ENCODE assay signal across 17 cellular contexts in the genomic region with DNA sequence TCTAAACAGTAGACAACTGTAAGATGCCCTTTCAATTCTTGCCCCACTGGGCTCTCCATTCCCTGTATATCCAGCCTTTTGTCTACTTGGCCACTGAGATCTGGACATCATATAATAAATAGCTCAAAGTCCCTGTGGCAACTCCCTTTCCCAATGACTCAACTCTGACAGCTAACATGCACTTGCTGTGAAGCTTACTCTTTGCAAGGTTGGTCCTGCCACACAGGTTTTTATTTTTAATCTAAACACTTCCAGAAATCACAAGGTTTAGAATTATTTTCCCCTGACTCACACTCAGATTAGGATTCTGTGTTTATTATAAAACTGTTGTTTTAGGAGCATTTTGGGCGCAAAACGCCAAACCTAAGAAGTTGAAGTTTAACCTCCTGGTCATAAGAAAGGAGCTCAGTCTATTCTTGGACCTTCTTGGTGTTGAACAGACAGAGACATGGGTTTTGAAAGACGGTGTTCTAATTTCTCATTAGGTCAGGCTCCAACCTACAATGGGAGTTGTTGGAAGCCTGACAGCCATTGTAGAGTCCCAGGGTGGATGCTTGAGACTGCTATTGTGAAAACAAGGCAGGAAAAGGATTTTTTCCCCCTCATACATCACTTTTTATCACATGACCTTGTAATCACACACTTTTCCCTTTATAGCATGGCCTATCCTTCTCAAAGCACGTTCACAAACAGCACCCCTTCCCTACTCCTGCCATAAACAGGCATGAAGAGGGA.
DNase-seq lines count a peak whose midpoint lies in the region; ATAC-seq and TF ChIP-seq lines count a peak whose summit lies in the region.
"Had no signal": no experiment of that assay in that cellular context is flagged by ENCODE, and none has a peak within 500 bp of the region (broad histone marks: within the 10 kb centered on the region; RNA-seq: fewer than 3 reads in every experiment).

No MANE protein-coding gene starts in this region.

- intact Hi-C loops in sciatic nerve (cut with DNase I) = loop anchor here (10.0 kb wide), 1 partner anchor 111 kb away; no protein-coding TSS in a partner anchor

- no peaks in the 10 kb centered on the region for H3K27me3 ChIP-seq in AG04450 (ENCODE audit: control insufficient read depth, insufficient read depth, low read length)

- H3K4me3 ChIP-seq in AG04450 (ENCODE audit: low read depth, low read length) (no peak overlapping the region), choroid plexus epithelial cell (ENCODE audit: low read depth, low read length) (no peak overlapping the region)

- DNase-seq in AG04450 (ENCODE audit: low read depth, low spot score) (peak; percentile 11), HT1080 (ENCODE audit: low read depth) (peak; percentile 56), choroid plexus epithelial cell (ENCODE audit: low read depth) (peak; percentile 23), kidney glomerular epithelial cell (lab: John Stamatoyannopoulos, UW) (peak; percentile 31), anterior cingulate cortex (lab: John Stamatoyannopoulos, UW) (no peak), sciatic nerve (ENCODE audit: low spot score) (no peak), left lobe of liver (ENCODE audit: low spot score) (no peak)
- DNase-seq in activated effector memory CD4-positive, alpha-beta T cell treated with Interleukin-2 at 50 U/mL for 16 hours = no peak
- DNase-seq: activated CD4-positive, alpha-beta memory T cell treated with anti-CD3 and anti-CD28 coated beads for 36 hours; activated T-cell treated with anti-CD3 and anti-CD28 coated beads, Interleukin-2, amount 50 U/mL, for 1 hour; cerebellar nuclear complex; COR-L47; GF-D8; MM.1S; NCI-H187 treated with DMSO at 0.1 percent for 48 hours; NCI-H510A; WERI-Rb-1 had no signal

- no peaks in the 10 kb centered on the region for H3K9me3 ChIP-seq in AG04450 (ENCODE audit: control insufficient read depth, insufficient read depth, low read length)

- POLR2A ChIA-PET in AG04450 (lab: Yijun Ruan, JAX) = interaction anchor here (0.8 kb wide), 1 partner anchor 14 kb away, joined by 3 read pairs; no protein-coding TSS in a partner anchor

- TF ChIP-seq CTCF in AG04450 (IDR thresholded peaks at IDR 0.05; ENCODE audit: low read depth, low read length) = no peak
- no peak for TF ChIP-seq CTCF in choroid plexus epithelial cell (conservative IDR thresholded peaks at IDR 0.05; ENCODE audit: low read depth, low read length)

- no peak for ATAC-seq in sciatic nerve
- ATAC-seq in left lobe of liver = no peak

- no peak overlapping the region for H3K27ac ChIP-seq in AG04450 (ENCODE audit: low read depth, low read length)
- H3K27ac ChIP-seq: WERI-Rb-1 had no signal

- CTCF ChIA-PET in AG04450 (lab: Charles Lee) = interaction anchor here (1.0 kb wide), 1 partner anchor 170 kb away, joined by 5 read pairs; no protein-coding TSS in a partner anchor

Comparison
In these comparisons a context has a peak if more than half of its experiments do, and no peak if none do; other contexts are left out.
1. DNase-seq: peak in AG04450 (single experiment), HT1080 (single experiment), choroid plexus epithelial cell (single experiment) and kidney glomerular epithelial cell (single experiment); none in anterior cingulate cortex (0 of 58), sciatic nerve (single experiment), left lobe of liver (single experiment) and activated effector memory CD4-positive, alpha-beta T cell treated with Interleukin-2 at 50 U/mL for 16 hours (single experiment).